In genomic region chr11:126480410-126481302, GRCh38 we compare ENCODE assay signal across 8 cellular contexts.
A peak's percentile ranks its signal among the peaks of the same experiment; 100 is the strongest.
DNase-seq lines count a peak whose midpoint lies in the region; ATAC-seq and TF ChIP-seq lines count a peak whose summit lies in the region.

No MANE protein-coding gene starts in this region.

- no peaks in the 10 kb centered on the region for H3K27me3 Mint-ChIP-seq in MCF 10A (ENCODE audit: insufficient read depth, unreplicated experiment)

- no peaks in the 10 kb centered on the region for H3F3A ChIP-seq in smooth muscle cell (ENCODE audit: low read depth)

- no peaks in the 10 kb centered on the region for H3K36me3 Mint-ChIP-seq in MCF 10A (ENCODE audit: insufficient read depth, unreplicated experiment)

- no peaks in the 10 kb centered on the region for H3K9me3 ChIP-seq in smooth muscle cell (replicated peaks; ENCODE audit: low read depth)

- peak overlapping the region; percentile 76 for H3K27ac Mint-ChIP-seq in MCF 10A (ENCODE audit: low read depth, unreplicated experiment)

- H2AFZ ChIP-seq in smooth muscle cell (ENCODE audit: low read depth), result peak overlapping the region; percentile 84

- DNase-seq in NK-92 treated with Interleukin-12 subunit alpha and Interleukin-12 subunit beta, amount 100 ng/mL, for 24 hours (lab: John Stamatoyannopoulos, UW), result peak; percentile 44
- DNase-seq in NK-92 (lab: John Stamatoyannopoulos, UW; ENCODE audit: unreplicated experiment) (no peak), NCI-H2107 treated with DMSO at 0.1 percent for 48 hours (lab: John Stamatoyannopoulos, UW; ENCODE audit: unreplicated experiment) (peak; percentile 87), UCSD-AML1 (lab: John Stamatoyannopoulos, UW; ENCODE audit: unreplicated experiment) (peak; percentile 78), MCF 10A (ENCODE audit: unreplicated experiment) (peak; percentile 87), iPS-NIHi7 (ENCODE audit: extremely low spot score) (peak; percentile 94), smooth muscle cell (lab: John Stamatoyannopoulos, UW; ENCODE audit: unreplicated experiment) (peak; percentile 26)

- POLR2A ChIA-PET in MCF 10A (lab: Yijun Ruan, JAX), result interaction anchor here (0.7 to 1.8 kb wide), 4 partner anchors 162 to 270 kb away, joined by 3 to 10 read pairs (median 6); partner anchors contain the start of gene DCPS

- intact Hi-C loops in MCF 10A (cut with micrococcal nuclease), result loop anchor here (1.0 to 5.0 kb wide), 3 partner anchors 39 to 558 kb away; no protein-coding TSS in a partner anchor

- TF ChIP-seq CTCF in MCF 10A (IDR thresholded peaks at IDR 0.05; ENCODE audit: unreplicated experiment) (peak; percentile 90), smooth muscle cell (IDR thresholded peaks at IDR 0.05; ENCODE audit: borderline replicate concordance, insufficient read depth, poor library complexity, severe bottlenecking) (peak; percentile 94)

- H4K20me1 ChIP-seq in smooth muscle cell (ENCODE audit: low read depth), result no peaks in the 10 kb centered on the region

- peak overlapping the region; percentile 45 for H3K27ac ChIP-seq in smooth muscle cell (ENCODE audit: low read depth)

- H3K27me3 ChIP-seq in smooth muscle cell (ENCODE audit: low read depth), result no peaks in the 10 kb centered on the region

- H3K36me3 ChIP-seq in smooth muscle cell (ENCODE audit: low read depth), result no peaks in the 10 kb centered on the region

- H3K9me3 Mint-ChIP-seq in MCF 10A (ENCODE audit: unreplicated experiment), result no peaks in the 10 kb centered on the region

- H3K4me2 ChIP-seq in smooth muscle cell, result peak overlapping the region; percentile 80

- peaks cover 18% of the 10 kb centered on the region for H3K4me1 ChIP-seq in smooth muscle cell (ENCODE audit: low read depth)

- H3K4me3 ChIP-seq in smooth muscle cell, result peak overlapping the region; percentile 15

- H3K9ac ChIP-seq in smooth muscle cell (ENCODE audit: low read depth), result no peak overlapping the region

- ATAC-seq in HG03045 (IDR thresholded peaks at IDR 0.05; ENCODE audit: unreplicated experiment), result peak; percentile 69

- WGBS in smooth muscle cell (ENCODE audit: low lambda C conversion rate), result 25% methylated on average over 19 of the region's 19 CpGs

- H3K79me2 ChIP-seq in smooth muscle cell (ENCODE audit: low read depth), result no peaks in the 10 kb centered on the region

- peaks cover 7% of the 10 kb centered on the region for H3K4me1 Mint-ChIP-seq in MCF 10A (ENCODE audit: insufficient read depth, unreplicated experiment)

- no TSS peak for BruUV-seq in MCF 10A (replicated peaks; lab: Mats Ljungman, UMichigan)

- no peak overlapping the region for H3K4me3 Mint-ChIP-seq in MCF 10A (ENCODE audit: unreplicated experiment)

- CTCF ChIA-PET in MCF 10A (lab: Yijun Ruan, JAX), result interaction anchor here (0.5 to 9.5 kb wide), 72 partner anchors 9 to 1218 kb away, joined by 3 to 297 read pairs (median 5); partner anchors contain the start of gene DCPS
